8 cellular contexts compared by ENCODE assay signal in the genomic region with DNA sequence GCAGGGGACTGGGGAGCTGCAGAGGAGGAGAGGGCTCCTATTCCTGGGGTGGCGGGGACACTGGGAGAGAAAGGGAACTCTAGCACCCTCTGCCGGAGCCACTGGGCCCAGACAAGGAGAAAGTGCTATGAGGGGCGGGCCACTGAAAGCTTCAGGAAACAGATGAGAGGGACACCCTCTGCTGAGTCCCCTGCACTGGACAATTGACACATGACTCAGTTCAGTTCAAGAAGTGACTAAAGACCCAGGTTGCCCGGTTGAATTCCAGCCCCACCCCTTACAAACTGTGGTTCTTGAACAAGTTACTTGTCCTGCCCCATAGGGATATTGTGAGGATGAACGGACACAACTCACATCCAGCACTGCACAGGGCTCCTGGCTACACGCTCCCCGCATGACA. TPM values are rescaled to one million over a fixed set of nuclear protein-coding genes. Genes with fewer than 3 reads are reported as not detected.
A peak's percentile ranks its signal among the peaks of the same experiment; 100 is the strongest.
DNase-seq lines count a peak whose midpoint lies in the region; ATAC-seq and TF ChIP-seq lines count a peak whose summit lies in the region.

No MANE protein-coding gene starts in this region.

- H3K27ac ChIP-seq in AG04450 (ENCODE audit: low read depth, low read length) = no peak overlapping the region
- H3K27ac ChIP-seq in OCI-LY1 (ENCODE audit: low read depth, low read length, poor library complexity, severe bottlenecking) = no peak overlapping the region

- in situ Hi-C loops in GM13977 (cut with MboI; ENCODE audit: low pct_unique_long_range_greater_than_20kb, low sequenced_read_pairs, unreplicated experiment) = no loop called here

- H3K9ac ChIP-seq in OCI-LY1 (ENCODE audit: low read length) = no peak overlapping the region

- no peak for ATAC-seq in GM18498 (IDR thresholded peaks at IDR 0.05; ENCODE audit: unreplicated experiment)
- no peak for ATAC-seq in GM19463 (IDR thresholded peaks at IDR 0.05; ENCODE audit: unreplicated experiment)

- H3K79me2 ChIP-seq in OCI-LY1 (ENCODE audit: insufficient read depth, low read length) = no peaks in the 10 kb centered on the region

- H3K36me3 ChIP-seq in OCI-LY1 (ENCODE audit: insufficient read depth, low read length) = no peaks in the 10 kb centered on the region

- TF ChIP-seq CTCF in AG04450 (IDR thresholded peaks at IDR 0.05; ENCODE audit: low read depth, low read length) = peak; percentile 65
- TF ChIP-seq CTCF in GM13977 (IDR thresholded peaks at IDR 0.05; ENCODE audit: extremely low read depth, insufficient read depth, missing control alignments) = peak; percentile 73
- peak; percentile 53; the same call in 1 of the 2 replicates for TF ChIP-seq CTCF in OCI-LY1 (IDR thresholded peaks at IDR 0.05; ENCODE audit: low read length)
- peak; percentile 60 for TF ChIP-seq CTCF in epithelial cell of esophagus (IDR thresholded peaks at IDR 0.05; ENCODE audit: insufficient read depth, low read depth, low read length, missing control alignments)
- TF ChIP-seq CTCF in retinal pigment epithelial cell (conservative IDR thresholded peaks at IDR 0.05; ENCODE audit: low read depth, low read length) = peak; percentile 69

- H3K27me3 ChIP-seq in AG04450 (ENCODE audit: control insufficient read depth, insufficient read depth, low read length) = peaks cover 39% of the 10 kb centered on the region
- peaks cover 3% of the 10 kb centered on the region; the same call in 1 of the 2 replicates for H3K27me3 ChIP-seq in OCI-LY1 (ENCODE audit: insufficient read depth, low read length)

- POLR2A ChIA-PET in AG04450 (lab: Yijun Ruan, JAX) = no interaction called here

- DNase-seq in AG04450 (ENCODE audit: low read depth, low spot score) = no peak
- peak; percentile 52 for DNase-seq in GM13977 (ENCODE audit: low spot score)
- DNase-seq in epithelial cell of esophagus (ENCODE audit: low read depth) = peak; percentile 10
- no peak for DNase-seq in retinal pigment epithelial cell (ENCODE audit: low read depth)
- no peak for DNase-seq in midbrain (lab: John Stamatoyannopoulos, UW)

- H3K4me3 ChIP-seq in AG04450 (ENCODE audit: low read depth, low read length) (no peak overlapping the region), OCI-LY1 (ENCODE audit: low read depth, low read length, poor library complexity, severe bottlenecking) (no peak overlapping the region), epithelial cell of esophagus (ENCODE audit: low read length) (no peak overlapping the region), retinal pigment epithelial cell (ENCODE audit: low read length) (no peak overlapping the region)

- no peaks in the 10 kb centered on the region for H3K4me1 ChIP-seq in OCI-LY1 (ENCODE audit: insufficient read depth, low read length, severe bottlenecking)

- H3K9me3 ChIP-seq in AG04450 (ENCODE audit: control insufficient read depth, insufficient read depth, low read length) (no peaks in the 10 kb centered on the region), OCI-LY1 (ENCODE audit: low read length) (no peaks in the 10 kb centered on the region)

- H2AFZ ChIP-seq in OCI-LY1 (ENCODE audit: low read length) = no peak overlapping the region

- no peak overlapping the region for H3K4me2 ChIP-seq in OCI-LY1 (ENCODE audit: low read length)

- H3F3A ChIP-seq in OCI-LY1 (ENCODE audit: insufficient read depth, low read length) = no peaks in the 10 kb centered on the region

- CTCF ChIA-PET in AG04450 (lab: Charles Lee) = interaction anchor here (0.5 to 2.7 kb wide), 10 partner anchors 9 to 1015 kb away, joined by 3 to 18 read pairs (median 4); no protein-coding TSS in a partner anchor

- no peaks in the 10 kb centered on the region for H3K9me2 ChIP-seq in OCI-LY1 (ENCODE audit: low read depth, low read length)

- no peaks in the 10 kb centered on the region for H4K20me1 ChIP-seq in OCI-LY1 (ENCODE audit: insufficient read depth, low read length)

RNA-seq across cellular contexts. Expression of gene RUFY4, which starts 5.0 kb away (rescaled TPM):
- not detected in 2 replicates for polyA plus RNA-seq in AG04450 (2011; rRNA removed)
- polyA minus RNA-seq in AG04450 (2011; rRNA and poly(A)+ RNA removed) = not detected in 2 replicates

RNA-seq across cellular contexts. Expression of gene CXCR2, which starts 51.8 kb away (rescaled TPM):
- not detected in 2 replicates for polyA plus RNA-seq in AG04450 (2011; rRNA removed)
- polyA minus RNA-seq in AG04450 (2011; rRNA and poly(A)+ RNA removed) = not detected in 2 replicates

Comparison
In these comparisons a context has a peak if more than half of its experiments do, and no peak if none do; other contexts are left out.
1. DNase-seq: peak in GM13977 (single experiment) and epithelial cell of esophagus (single experiment); none in AG04450 (single experiment), retinal pigment epithelial cell (single experiment) and midbrain (single experiment).
2. Peak in every context shown above with its lines, with median percentiles within 50 percentile points of each other: CTCF ChIP-seq.